20 cellular contexts compared by ENCODE assay signal in genomic region chr12:89796798-89797382, GRCh38.
"Had no signal": no experiment of that assay in that cellular context is flagged by ENCODE, and none has a peak within 500 bp of the region (broad histone marks: within the 10 kb centered on the region; RNA-seq: fewer than 3 reads in every experiment).

No MANE protein-coding gene starts in this region.

- H3K4me1 ChIP-seq: foreskin keratinocyte, left ventricle myocardium inferior, upper lobe of right lung had no signal

- H3K27me3 Mint-ChIP-seq: activated CD4-positive, alpha-beta memory T cell treated with anti-CD3 and anti-CD28 coated beads, Interleukin-2, amount 10 ng/mL, durations not matched to agents 7 days and 5 days; activated CD4-positive, alpha-beta T cell treated with anti-CD3 and anti-CD28 coated beads, Interleukin-2, amount 10 ng/mL, durations not matched to agents 24 days and 14 days; activated naive CD4-positive, alpha-beta T cell treated with anti-CD3 and anti-CD28 coated beads, Interleukin-2, amount 10 ng/mL, durations not matched to agents 7 days and 5 days; naive thymus-derived CD8-positive, alpha-beta T cell; progenitor cell of endocrine pancreas had no signal

- FAIRE-seq: endometrium had no signal

- H3K4me3 Mint-ChIP-seq: activated CD4-positive, alpha-beta memory T cell treated with anti-CD3 and anti-CD28 coated beads, Interleukin-2, amount 10 ng/mL, durations not matched to agents 7 days and 5 days; activated CD4-positive, alpha-beta T cell treated with anti-CD3 and anti-CD28 coated beads, Interleukin-2, amount 10 ng/mL, durations not matched to agents 24 days and 14 days; activated naive CD4-positive, alpha-beta T cell treated with anti-CD3 and anti-CD28 coated beads, Interleukin-2, amount 10 ng/mL, durations not matched to agents 7 days and 5 days; activated T-cell treated with anti-CD3 and anti-CD28 coated beads, Interleukin-2, amount 50 U/mL, for 72 hours; mesothelial cell of epicardium; naive thymus-derived CD8-positive, alpha-beta T cell; T-helper 1 cell treated with Interleukin-12 subunit alpha and Interleukin-12 subunit beta and Interleukin-4 antibody, amounts not matched to agents 30 μg/mL and 1 μg/mL, for 36 hours had no signal

- H3K36me3 ChIP-seq: left ventricle myocardium inferior, upper lobe of right lung had no signal

- H3K36me3 Mint-ChIP-seq: activated naive CD4-positive, alpha-beta T cell treated with anti-CD3 and anti-CD28 coated beads, Interleukin-2, amount 10 ng/mL, durations not matched to agents 7 days and 5 days; mesothelial cell of epicardium; naive thymus-derived CD8-positive, alpha-beta T cell had no signal

- H3K4me1 Mint-ChIP-seq: activated CD4-positive, alpha-beta memory T cell treated with anti-CD3 and anti-CD28 coated beads, Interleukin-2, amount 10 ng/mL, durations not matched to agents 7 days and 5 days; activated CD4-positive, alpha-beta T cell treated with anti-CD3 and anti-CD28 coated beads, Interleukin-2, amount 10 ng/mL, durations not matched to agents 24 days and 14 days; activated naive CD4-positive, alpha-beta T cell treated with anti-CD3 and anti-CD28 coated beads, Interleukin-2, amount 10 ng/mL, durations not matched to agents 7 days and 5 days had no signal

- H3K9me3 ChIP-seq: left ventricle myocardium inferior, upper lobe of right lung had no signal

- ATAC-seq: activated T-cell treated with anti-CD3 and anti-CD28 coated beads, Interleukin-2, amount 50 U/mL, for 72 hours; foreskin keratinocyte; naive thymus-derived CD8-positive, alpha-beta T cell; stimulated activated naive CD8-positive, alpha-beta T cell treated with anti-CD3 and anti-CD28 coated beads, Interleukin-15, Interleukin-2, amounts not matched to agents 100 U/mL and 50 U/mL, for 24 hours; upper lobe of right lung had no signal

- DNase-seq: activated CD4-positive, alpha-beta memory T cell treated with anti-CD3 and anti-CD28 coated beads, Interleukin-2, amount 10 ng/mL, durations not matched to agents 7 days and 5 days; activated CD4-positive, alpha-beta T cell treated with anti-CD3 and anti-CD28 coated beads, Interleukin-2, amount 10 ng/mL, durations not matched to agents 24 days and 14 days; activated effector memory CD4-positive, alpha-beta T cell treated with Interleukin-2 at 50 U/mL for 16 hours; activated naive CD4-positive, alpha-beta T cell treated with anti-CD3 and anti-CD28 coated beads, Interleukin-2, amount 10 ng/mL, durations not matched to agents 7 days and 5 days; activated T-cell treated with anti-CD3 and anti-CD28 coated beads, Interleukin-2, amount 50 U/mL, for 72 hours; amygdala; cerebellar nuclear complex; cortex of kidney; foreskin keratinocyte; left ventricle myocardium inferior; naive thymus-derived CD8-positive, alpha-beta T cell; retina; stimulated activated CD4-positive, alpha-beta T cell treated with anti-CD3 and anti-CD28 coated beads, Interleukin-4, amount 100 ng/mL, for 1 hour; stimulated activated naive CD8-positive, alpha-beta T cell treated with anti-CD3 and anti-CD28 coated beads, Interleukin-15, Interleukin-2, amounts not matched to agents 100 U/mL and 50 U/mL, for 24 hours; T1000; upper lobe of right lung had no signal

- H3K4me3 ChIP-seq: left ventricle myocardium inferior, upper lobe of right lung had no signal

- H3K27ac Mint-ChIP-seq: activated CD4-positive, alpha-beta memory T cell treated with anti-CD3 and anti-CD28 coated beads, Interleukin-2, amount 10 ng/mL, durations not matched to agents 7 days and 5 days; activated CD4-positive, alpha-beta T cell treated with anti-CD3 and anti-CD28 coated beads, Interleukin-2, amount 10 ng/mL, durations not matched to agents 24 days and 14 days; activated naive CD4-positive, alpha-beta T cell treated with anti-CD3 and anti-CD28 coated beads, Interleukin-2, amount 10 ng/mL, durations not matched to agents 7 days and 5 days; activated T-cell treated with anti-CD3 and anti-CD28 coated beads, Interleukin-2, amount 50 U/mL, for 72 hours; mesothelial cell of epicardium; progenitor cell of endocrine pancreas; T-helper 1 cell treated with Interleukin-12 subunit alpha and Interleukin-12 subunit beta and Interleukin-4 antibody, amounts not matched to agents 30 μg/mL and 1 μg/mL, for 36 hours had no signal

- H3K27ac ChIP-seq: foreskin keratinocyte, left ventricle myocardium inferior, upper lobe of right lung had no signal

- H3K27me3 ChIP-seq: foreskin keratinocyte, upper lobe of right lung had no signal

- H3K9me3 Mint-ChIP-seq: activated naive CD4-positive, alpha-beta T cell treated with anti-CD3 and anti-CD28 coated beads, Interleukin-2, amount 10 ng/mL, durations not matched to agents 7 days and 5 days; activated T-cell treated with anti-CD3 and anti-CD28 coated beads, Interleukin-2, amount 50 U/mL, for 72 hours; mesothelial cell of epicardium; naive thymus-derived CD8-positive, alpha-beta T cell; T-helper 1 cell treated with Interleukin-12 subunit alpha and Interleukin-12 subunit beta and Interleukin-4 antibody, amounts not matched to agents 30 μg/mL and 1 μg/mL, for 36 hours had no signal
